Comparison of ENCODE assay signal across 7 cellular contexts in the genomic region with DNA sequence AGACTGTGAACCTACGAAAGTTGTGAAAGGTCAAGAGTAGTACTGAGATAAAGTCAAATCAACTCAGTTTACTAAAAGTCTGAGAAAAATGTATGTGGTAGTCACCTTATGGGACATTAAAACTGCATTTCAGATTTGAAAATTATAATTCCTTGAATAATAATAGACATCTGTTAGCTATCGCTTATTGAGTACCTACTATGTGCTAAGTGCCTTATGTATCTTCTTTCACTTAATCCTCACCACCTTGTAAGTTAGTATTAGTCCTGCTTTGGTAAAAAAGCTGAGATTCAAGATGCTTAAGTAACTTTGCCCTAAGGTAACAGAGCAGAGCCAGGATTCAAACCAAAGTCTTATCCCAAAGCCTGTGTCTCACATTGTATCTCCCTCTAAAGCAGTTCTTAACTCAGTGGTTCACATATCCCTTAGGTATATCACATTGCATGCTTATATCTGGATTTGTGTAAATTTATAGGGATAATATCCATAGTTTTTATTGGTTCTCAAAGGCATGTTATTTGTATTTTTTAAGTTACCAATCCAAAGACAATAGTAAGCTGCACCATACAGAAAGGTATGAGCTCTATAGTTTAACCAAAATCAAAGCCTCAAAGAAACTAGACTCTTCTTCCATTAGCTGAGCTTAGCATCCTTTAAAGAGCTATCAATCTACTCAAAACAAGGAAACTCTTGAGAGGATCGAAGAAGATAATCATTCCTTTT. TPM values are rescaled to one million over a fixed set of nuclear protein-coding genes. Genes with fewer than 3 reads are reported as not detected.
DNase-seq lines count a peak whose midpoint lies in the region; ATAC-seq and TF ChIP-seq lines count a peak whose summit lies in the region.

No MANE protein-coding gene starts in this region.

- peaks cover 36% of the 10 kb centered on the region for H3K4me1 Mint-ChIP-seq in activated CD4-positive, alpha-beta memory T cell treated with anti-CD3 and anti-CD28 coated beads for 36 hours (ENCODE audit: low read depth)
- H3K4me1 Mint-ChIP-seq in stimulated activated naive B cell treated with anti-CD40 and anti-IgM and Interleukin-4, amounts not matched to agents 10 μg/mL and 1 μg/mL and 100 μg/mL, for 72 hours, result peaks cover 30 to 39% of the 10 kb centered on the region in 2 donors

- H3K27me3 Mint-ChIP-seq in activated CD4-positive, alpha-beta memory T cell treated with anti-CD3 and anti-CD28 coated beads for 36 hours, result no peaks in the 10 kb centered on the region
- H3K27me3 Mint-ChIP-seq in stimulated activated naive B cell treated with anti-CD40 and anti-IgM and Interleukin-4, amounts not matched to agents 10 μg/mL and 1 μg/mL and 100 μg/mL, for 72 hours, result no peaks in the 10 kb centered on the region

- no peaks in the 10 kb centered on the region for H3K4me1 ChIP-seq in HEK293 (ENCODE audit: control insufficient read depth, insufficient read depth, low read length)
- peaks cover 5% of the 10 kb centered on the region for H3K4me1 ChIP-seq in iPS-18a (ENCODE audit: control insufficient read depth, low read depth, low read length)

- peak overlapping the region; percentile 85 for H3K9ac ChIP-seq in iPS-18a (ENCODE audit: low read length)

- no peak for ATAC-seq in stimulated activated naive B cell treated with anti-CD40 and anti-IgM and Interleukin-4, amounts not matched to agents 10 μg/mL and 1 μg/mL and 100 μg/mL, for 72 hours (replicated peaks)
- ATAC-seq in GM18498 (IDR thresholded peaks at IDR 0.05; ENCODE audit: unreplicated experiment) (no peak), GM21528 (IDR thresholded peaks at IDR 0.05; ENCODE audit: low FRiP score, unreplicated experiment) (no peak)

- POLR2A ChIA-PET in HEK293 (lab: Yijun Ruan, JAX), result no interaction called here
- POLR2A ChIA-PET in activated CD4-positive, alpha-beta memory T cell treated with anti-CD3 and anti-CD28 coated beads for 36 hours (lab: Charles Lee), result no interaction called here

- H3K27ac Mint-ChIP-seq in activated CD4-positive, alpha-beta memory T cell treated with anti-CD3 and anti-CD28 coated beads for 36 hours, result peak overlapping the region; percentile 83
- peak overlapping the region; percentile 97 for H3K27ac Mint-ChIP-seq in stimulated activated naive B cell treated with anti-CD40 and anti-IgM and Interleukin-4, amounts not matched to agents 10 μg/mL and 1 μg/mL and 100 μg/mL, for 72 hours

- H3K36me3 ChIP-seq in HEK293 (ENCODE audit: control insufficient read depth in 2 of 2, insufficient read depth in 1 of 2, low read length in 2 of 2) (peaks cover 0 to 19% of the 10 kb centered on the region in 2 experiments; a peak in 1 of 3 replicates), iPS-18a (ENCODE audit: control insufficient read depth, low read depth, low read length) (no peaks in the 10 kb centered on the region)

- intact Hi-C loops in activated CD4-positive, alpha-beta memory T cell treated with anti-CD3 and anti-CD28 coated beads for 36 hours (cut with micrococcal nuclease), result loop anchor here (10.0 kb wide), 1 partner anchor 658 kb away; a partner anchor contains a TSS

- CTCF ChIA-PET in HEK293 (lab: Yijun Ruan, JAX), result interaction anchor here (0.6 to 2.8 kb wide), 17 partner anchors 9 to 641 kb away, joined by 3 to 23 read pairs (median 3); no protein-coding TSS in a partner anchor
- CTCF ChIA-PET in activated CD4-positive, alpha-beta memory T cell treated with anti-CD3 and anti-CD28 coated beads for 36 hours (lab: Charles Lee), result interaction anchor here (0.7 to 2.5 kb wide), 20 partner anchors 11 to 440 kb away, joined by 3 to 18 read pairs (median 5); no protein-coding TSS in a partner anchor

- H3K27me3 ChIP-seq in iPS-18a (ENCODE audit: control insufficient read depth, insufficient read depth, low read length), result no peaks in the 10 kb centered on the region

- H3K9me3 ChIP-seq in HEK293 (ENCODE audit: control insufficient read depth, insufficient read depth, low read depth, low read length) (no peaks in the 10 kb centered on the region), iPS-18a (ENCODE audit: control insufficient read depth, low read depth, low read length) (no peaks in the 10 kb centered on the region)

- H3K4me3 ChIP-seq in HEK293 (ENCODE audit: low read depth, low read length), result peak overlapping the region; percentile 89
- peak overlapping the region; percentile 88 for H3K4me3 ChIP-seq in iPS-18a (ENCODE audit: low read length)

- peaks cover 11% of the 10 kb centered on the region for H3K36me3 Mint-ChIP-seq in activated CD4-positive, alpha-beta memory T cell treated with anti-CD3 and anti-CD28 coated beads for 36 hours
- peaks cover 20 to 37% of the 10 kb centered on the region in 2 donors for H3K36me3 Mint-ChIP-seq in stimulated activated naive B cell treated with anti-CD40 and anti-IgM and Interleukin-4, amounts not matched to agents 10 μg/mL and 1 μg/mL and 100 μg/mL, for 72 hours

- H3K4me3 Mint-ChIP-seq in activated CD4-positive, alpha-beta memory T cell treated with anti-CD3 and anti-CD28 coated beads for 36 hours, result peak overlapping the region; percentile 87
- H3K4me3 Mint-ChIP-seq in stimulated activated naive B cell treated with anti-CD40 and anti-IgM and Interleukin-4, amounts not matched to agents 10 μg/mL and 1 μg/mL and 100 μg/mL, for 72 hours, result peak overlapping the region; percentile 89 to 94

- no peak for DNase-seq in activated CD4-positive, alpha-beta memory T cell treated with anti-CD3 and anti-CD28 coated beads for 36 hours
- no peak for DNase-seq in stimulated activated naive B cell treated with anti-CD40 and anti-IgM and Interleukin-4, amounts not matched to agents 10 μg/mL and 1 μg/mL and 100 μg/mL, for 72 hours
- no peak for DNase-seq in NCI-H2029 (lab: John Stamatoyannopoulos, UW)

- no peaks in the 10 kb centered on the region for H3K9me3 Mint-ChIP-seq in activated CD4-positive, alpha-beta memory T cell treated with anti-CD3 and anti-CD28 coated beads for 36 hours
- H3K9me3 Mint-ChIP-seq in stimulated activated naive B cell treated with anti-CD40 and anti-IgM and Interleukin-4, amounts not matched to agents 10 μg/mL and 1 μg/mL and 100 μg/mL, for 72 hours, result no peaks in the 10 kb centered on the region

- no peak for TF ChIP-seq CTCF in HEK293 (tag by site-specific recombination; IDR thresholded peaks at IDR 0.05)

- H3K27ac ChIP-seq in HEK293 (ENCODE audit: extremely low read depth, low read depth, low read length) (no peak overlapping the region), iPS-18a (ENCODE audit: low read length) (no peak overlapping the region)

TF ChIP-seq in HEK293, 187 proteins besides CTCF, POLR2A, EP300 and RAD21:
- no peak for TF ChIP-seq ZNF610 (tag by site-specific recombination; IDR thresholded peaks at IDR 0.05; ENCODE audit: borderline replicate concordance)
TF ChIP-seq in HEK293: peak in this region for 0.

RNA-seq across cellular contexts. Expression of a gene that starts 0.9 kb away (rescaled TPM):
- total RNA-seq in activated CD4-positive, alpha-beta memory T cell treated with anti-CD3 and anti-CD28 coated beads for 36 hours, result 10 to 100 TPM; 16.6 to 17.4 TPM

RNA-seq across cellular contexts. Expression of a gene that starts 22.5 kb away (rescaled TPM):
- total RNA-seq in activated CD4-positive, alpha-beta memory T cell treated with anti-CD3 and anti-CD28 coated beads for 36 hours, result not detected
